8 cellular contexts compared by ENCODE assay signal in the genomic region with DNA sequence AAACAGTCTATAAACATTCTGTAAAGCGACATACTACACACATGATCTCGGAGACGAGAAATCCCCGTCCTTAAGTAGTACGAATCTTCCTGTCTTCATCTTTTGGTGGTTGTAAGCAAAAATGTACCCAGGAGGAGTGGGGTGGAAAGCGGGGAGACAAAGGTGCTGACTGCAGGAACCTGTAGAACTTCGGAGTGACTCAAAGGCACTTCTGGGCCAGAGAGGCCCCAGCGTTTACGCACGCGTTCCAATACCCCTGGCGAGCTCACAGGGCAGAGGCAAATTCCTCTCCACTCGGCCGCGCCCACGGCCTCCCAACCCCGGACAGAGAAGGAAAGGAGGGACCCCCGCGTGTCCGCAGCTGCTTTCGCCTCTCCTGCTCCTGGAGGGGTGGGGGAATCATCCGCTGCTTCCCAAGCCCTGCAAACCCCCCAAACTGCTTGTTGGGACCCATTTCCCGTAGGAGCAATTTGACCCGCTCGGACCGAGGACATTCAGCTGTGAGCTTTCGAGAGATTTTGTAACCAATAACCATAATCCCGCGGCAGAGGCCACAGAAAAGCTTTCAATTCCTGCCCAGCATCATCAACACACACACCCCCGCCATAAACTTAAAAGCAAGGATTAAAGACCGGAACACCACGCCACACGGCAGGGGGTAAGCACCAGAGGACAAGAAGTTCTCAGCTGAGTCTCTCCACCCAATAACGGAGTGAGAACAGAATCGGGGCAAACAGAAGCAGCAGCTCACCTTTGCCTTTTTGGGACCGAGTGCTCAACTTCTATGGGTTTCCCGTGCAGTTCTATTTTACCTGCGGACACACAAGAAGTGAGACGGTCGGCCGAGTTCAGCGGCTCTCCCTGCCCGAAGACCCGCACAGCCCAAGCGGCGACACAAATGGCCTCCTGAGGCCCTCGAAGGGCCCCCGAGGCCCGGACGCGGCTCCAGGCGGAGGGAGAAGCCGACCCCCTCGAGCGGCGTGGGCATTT. TPM values are rescaled to one million over a fixed set of nuclear protein-coding genes. Genes with fewer than 3 reads are reported as not detected.
DNase-seq lines count a peak whose midpoint lies in the region; ATAC-seq and TF ChIP-seq lines count a peak whose summit lies in the region.

No MANE protein-coding gene starts in this region.

- TF ChIP-seq CTCF in HFF-Myc (IDR thresholded peaks at IDR 0.05; ENCODE audit: low read depth, low read length, missing control alignments) = no peak
- TF ChIP-seq CTCF in gastrocnemius medialis (IDR thresholded peaks at IDR 0.05 in 4 of 5, conservative IDR thresholded peaks at IDR 0.05 in 1 of 5) = no peak

- in situ Hi-C loops in gastrocnemius medialis (cut with MboI; ENCODE audit: low sequenced_read_pairs in 4 of 4) = no loop called here

- DNase-seq in DMS79 treated with DMSO at 0.1 percent for 48 hours (lab: John Stamatoyannopoulos, UW) (peak; percentile 52), HFF-Myc (ENCODE audit: extremely low read depth, low read depth) (no peak), epithelial cell of prostate (ENCODE audit: low read depth, low spot score) (no peak), renal cortical epithelial cell (ENCODE audit: low read depth) (peak; percentile 49), gastrocnemius medialis (no peak)

- intact Hi-C loops in gastrocnemius medialis (cut with DNase I; ENCODE audit: low total_unique reads) = no loop called here

- H3K27me3 ChIP-seq in gastrocnemius medialis = peaks cover 86 to 94% (median 91%) of the 10 kb centered on the region in 3 donors

- H3K36me3 ChIP-seq in gastrocnemius medialis = no peaks in the 10 kb centered on the region

- TF ChIP-seq POLR2A in gastrocnemius medialis (IDR thresholded peaks at IDR 0.05) = no peak

- ATAC-seq in SK-N-SH treated with all-trans-retinoic acid at 6 μM for 48 hours (peak; percentile 27), HG02759 (IDR thresholded peaks at IDR 0.05; ENCODE audit: unreplicated experiment) (no peak), gastrocnemius medialis (no peak), GM21423 (IDR thresholded peaks at IDR 0.05; ENCODE audit: unreplicated experiment) (no peak)

- peak overlapping the region; percentile 76 for H3K4me3 ChIP-seq in HFF-Myc (replicated peaks; ENCODE audit: low read depth, low read length)
- H3K4me3 ChIP-seq in gastrocnemius medialis = no peak overlapping the region

- peaks cover 23% of the 10 kb centered on the region in 2 donors for H3K4me1 ChIP-seq in gastrocnemius medialis

- H3K9me3 ChIP-seq in gastrocnemius medialis = no peaks in the 10 kb centered on the region

- H3K27ac ChIP-seq in epithelial cell of prostate (peak overlapping the region; percentile 79), gastrocnemius medialis (no peak overlapping the region)

TF ChIP-seq in SK-N-SH treated with all-trans-retinoic acid at 6 μM for 48 hours, 23 proteins besides CTCF, POLR2A, EP300 and RAD21:
- no peak for TF ChIP-seq RARB (CRISPR knock-in tag; IDR thresholded peaks at IDR 0.05)
- no peak for TF ChIP-seq SNAI2 (CRISPR knock-in tag; IDR thresholded peaks at IDR 0.05)
- TF ChIP-seq ZC3H10 (CRISPR knock-in tag; IDR thresholded peaks at IDR 0.05) = no peak
- TF ChIP-seq PPARA (CRISPR knock-in tag; IDR thresholded peaks at IDR 0.05; ENCODE audit: borderline replicate concordance) = no peak
- TF ChIP-seq CSDC2 (CRISPR knock-in tag; IDR thresholded peaks at IDR 0.05) = no peak
- TF ChIP-seq, protein P1, sequence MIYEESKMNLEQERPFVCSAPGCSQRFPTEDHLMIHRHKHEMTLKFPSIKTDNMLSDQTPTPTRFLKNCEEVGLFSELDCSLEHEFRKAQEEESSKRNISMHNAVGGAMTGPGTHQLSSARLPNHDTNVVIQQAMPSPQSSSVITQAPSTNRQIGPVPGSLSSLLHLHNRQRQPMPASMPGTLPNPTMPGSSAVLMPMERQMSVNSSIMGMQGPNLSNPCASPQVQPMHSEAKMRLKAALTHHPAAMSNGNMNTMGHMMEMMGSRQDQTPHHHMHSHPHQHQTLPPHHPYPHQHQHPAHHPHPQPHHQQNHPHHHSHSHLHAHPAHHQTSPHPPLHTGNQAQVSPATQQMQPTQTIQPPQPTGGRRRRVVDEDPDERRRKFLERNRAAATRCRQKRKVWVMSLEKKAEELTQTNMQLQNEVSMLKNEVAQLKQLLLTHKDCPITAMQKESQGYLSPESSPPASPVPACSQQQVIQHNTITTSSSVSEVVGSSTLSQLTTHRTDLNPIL (CRISPR knock-in tag; IDR thresholded peaks at IDR 0.05; ENCODE audit: low read depth) = no peak
- TF ChIP-seq ARNTL (CRISPR knock-in tag; IDR thresholded peaks at IDR 0.05; ENCODE audit: borderline replicate concordance, low read depth) = no peak

RNA-seq across cellular contexts. Expression of a gene that starts 2.3 kb away (rescaled TPM):
- total RNA-seq in renal cortical epithelial cell (43.9 and 50.8 TPM in 2 replicates), gastrocnemius medialis (under 1 TPM in 1 of 4 donors, not detected in 3; 0.51 TPM)

Comparison
In these comparisons a context has a peak if more than half of its experiments do, and no peak if none do; other contexts are left out.
1. DNase-seq: peak in DMS79 treated with DMSO at 0.1 percent for 48 hours (single experiment) and renal cortical epithelial cell (single experiment); none in HFF-Myc (single experiment), epithelial cell of prostate (single experiment) and gastrocnemius medialis (0 of 2).
2. RNA of a gene that starts 2.3 kb away (total RNA-seq): 43.9 to 50.8 TPM in renal cortical epithelial cell; 0.51 TPM in gastrocnemius medialis; every median in the first group is over 10 times any median in the second.